10 cellular contexts compared by ENCODE assay signal in genomic region chr1:13570924-13571323, GRCh38. TPM values are rescaled to one million over a fixed set of nuclear protein-coding genes. Genes with fewer than 3 reads are reported as not detected.
DNase-seq lines count a peak whose midpoint lies in the region; ATAC-seq, FAIRE-seq and TF ChIP-seq lines count a peak whose summit lies in the region.
"Had no signal": no experiment of that assay in that cellular context is flagged by ENCODE, and none has a peak within 500 bp of the region (broad histone marks: within the 10 kb centered on the region; RNA-seq: fewer than 3 reads in every experiment).

No MANE protein-coding gene starts in this region.

- no peak for FAIRE-seq in bronchial epithelial cell (lab: Jason Lieb, UNC)
- FAIRE-seq: islet of Langerhans had no signal

- TF ChIP-seq CTCF in GM12865 (IDR thresholded peaks at IDR 0.05; ENCODE audit: insufficient read depth, low read depth, low read length, missing control alignments) (peak; percentile 55), bronchial epithelial cell (IDR thresholded peaks at IDR 0.05; ENCODE audit: insufficient read depth, low read length, severe bottlenecking) (peak; percentile 55), neural crest cell (conservative IDR thresholded peaks at IDR 0.05) (peak; percentile 50)

- DNase-seq in GM12865 (ENCODE audit: low read depth), result peak; percentile 14
- peak; percentile 1 for DNase-seq in KBM-7
- no peak for DNase-seq in bronchial epithelial cell (ENCODE audit: low read depth)
- DNase-seq in neural crest cell (ENCODE audit: low read depth, low spot score), result no peak
- DNase-seq in NCI-H2029 treated with DMSO at 0.1 percent for 48 hours (lab: John Stamatoyannopoulos, UW), result no peak
- DNase-seq: T1000 had no signal

- no peaks in the 10 kb centered on the region for H3K9me3 Mint-ChIP-seq in neural crest cell

- H3K4me3 Mint-ChIP-seq in neural crest cell, result no peak overlapping the region

- in situ Hi-C loops in KBM-7 (cut with MboI; ENCODE audit: low pct_unique_long_range_greater_than_20kb, low sequenced_read_pairs), result no loop called here

- no peaks in the 10 kb centered on the region for H3K36me3 ChIP-seq in bronchial epithelial cell (ENCODE audit: control insufficient read depth, insufficient read depth, low read length)

- H3K27me3 Mint-ChIP-seq in neural crest cell (ENCODE audit: low read depth), result no peaks in the 10 kb centered on the region

- no peak overlapping the region for H3K27ac Mint-ChIP-seq in neural crest cell (ENCODE audit: unreplicated experiment)

- no peaks in the 10 kb centered on the region for H3K4me1 Mint-ChIP-seq in neural crest cell

- no peaks in the 10 kb centered on the region for H3K27me3 ChIP-seq in bronchial epithelial cell (ENCODE audit: control insufficient read depth, insufficient read depth, low read length)

- no peaks in the 10 kb centered on the region for H3K36me3 Mint-ChIP-seq in neural crest cell (ENCODE audit: low read depth)

- ATAC-seq in GM19397 (IDR thresholded peaks at IDR 0.05; ENCODE audit: unreplicated experiment) (no peak), GM21447 (IDR thresholded peaks at IDR 0.05; ENCODE audit: unreplicated experiment) (no peak)

- H3K4me3 ChIP-seq in GM12865 (ENCODE audit: low read depth, low read length) (no peak overlapping the region), bronchial epithelial cell (ENCODE audit: low read depth, low read length) (no peak overlapping the region)

RNA-seq across cellular contexts. Expression of gene PDPN, which starts 12.7 kb away (rescaled TPM):
- total RNA-seq in bronchial epithelial cell (3.2 and 3.5 TPM in 2 replicates), neural crest cell (47.4 and 51.7 TPM in 2 replicates)

RNA-seq across cellular contexts. Expression of gene LRRC38, which starts 57.1 kb away (rescaled TPM):
- not detected in 2 replicates for total RNA-seq in bronchial epithelial cell
- not detected in 2 replicates for total RNA-seq in neural crest cell
- total RNA-seq: RPMI7951 had no signal

Comparison
In these comparisons a context has a peak if more than half of its experiments do, and no peak if none do; other contexts are left out.
1. DNase-seq: peak in GM12865 (single experiment) and KBM-7 (single experiment); none in bronchial epithelial cell (single experiment), neural crest cell (single experiment) and NCI-H2029 treated with DMSO at 0.1 percent for 48 hours (single experiment).
2. RNA of gene PDPN, which starts 12.7 kb away (total RNA-seq): 47.4 to 51.7 TPM in neural crest cell; 3.2 to 3.5 TPM in bronchial epithelial cell; every median in the first group is over 10 times any median in the second.
3. Peak in every context shown above with its lines, with median percentiles within 50 percentile points of each other: CTCF ChIP-seq.